10 cellular contexts compared by ENCODE assay signal in genomic region chr13:66659291-66660012, GRCh38.
A peak's percentile ranks its signal among the peaks of the same experiment; 100 is the strongest.
DNase-seq lines count a peak whose midpoint lies in the region; ATAC-seq and TF ChIP-seq lines count a peak whose summit lies in the region.
"Had no signal": no experiment of that assay in that cellular context is flagged by ENCODE, and none has a peak within 500 bp of the region (broad histone marks: within the 10 kb centered on the region; RNA-seq: fewer than 3 reads in every experiment).

No MANE protein-coding gene starts in this region.

- H3K27ac Mint-ChIP-seq in naive B cell: peak overlapping the region; percentile 17 to 92 (median 78)
- no peak overlapping the region for H3K27ac Mint-ChIP-seq in nephron progenitor cell
- H3K27ac Mint-ChIP-seq in activated T-cell treated with anti-CD3 and anti-CD28 coated beads, Interleukin-2, amount 50 U/mL, for 72 hours: no peak overlapping the region

- no peaks in the 10 kb centered on the region for H3K36me3 Mint-ChIP-seq in naive B cell
- no peaks in the 10 kb centered on the region for H3K36me3 Mint-ChIP-seq in nephron progenitor cell (ENCODE audit: low read depth)
- H3K36me3 Mint-ChIP-seq in activated T-cell treated with anti-CD3 and anti-CD28 coated beads, Interleukin-2, amount 50 U/mL, for 72 hours (ENCODE audit: insufficient read depth in 2 of 2): no peaks in the 10 kb centered on the region
- H3K36me3 Mint-ChIP-seq: brain had no signal

- peaks cover 31 to 47% (median 41%) of the 10 kb centered on the region in 3 donors for H3K4me1 Mint-ChIP-seq in naive B cell
- peaks cover 49% of the 10 kb centered on the region for H3K4me1 Mint-ChIP-seq in nephron progenitor cell
- H3K4me1 Mint-ChIP-seq in activated T-cell treated with anti-CD3 and anti-CD28 coated beads, Interleukin-2, amount 50 U/mL, for 72 hours (ENCODE audit: low read depth): no peaks in the 10 kb centered on the region

- H3K9me3 Mint-ChIP-seq in naive B cell (no peaks in the 10 kb centered on the region), nephron progenitor cell (no peaks in the 10 kb centered on the region)
- no peaks in the 10 kb centered on the region for H3K9me3 Mint-ChIP-seq in activated T-cell treated with anti-CD3 and anti-CD28 coated beads, Interleukin-2, amount 50 U/mL, for 72 hours

- peak; percentile 93 for DNase-seq in LHCN-M2 (ENCODE audit: low read depth)
- peak; percentile 17 for DNase-seq in naive B cell
- DNase-seq in nephron progenitor cell: no peak
- no peak for DNase-seq in Ammon's horn (ENCODE audit: low spot score)
- no peak for DNase-seq in COLO668 (lab: John Stamatoyannopoulos, UW; ENCODE audit: unreplicated experiment)
- DNase-seq in activated T-cell treated with anti-CD3 and anti-CD28 coated beads, Interleukin-2, amount 50 U/mL, for 72 hours: no peak
- DNase-seq: NCI-H1930 had no signal

- H3K27me3 Mint-ChIP-seq in naive B cell (no peaks in the 10 kb centered on the region), nephron progenitor cell (ENCODE audit: low read depth, poor library complexity) (no peaks in the 10 kb centered on the region)
- no peaks in the 10 kb centered on the region for H3K27me3 Mint-ChIP-seq in activated T-cell treated with anti-CD3 and anti-CD28 coated beads, Interleukin-2, amount 50 U/mL, for 72 hours (ENCODE audit: low read depth)

- H3K4me3 Mint-ChIP-seq in naive B cell: peak overlapping the region; percentile 69 to 89 (median 80)
- H3K4me3 Mint-ChIP-seq in nephron progenitor cell: no peak overlapping the region
- no peak overlapping the region for H3K4me3 Mint-ChIP-seq in activated T-cell treated with anti-CD3 and anti-CD28 coated beads, Interleukin-2, amount 50 U/mL, for 72 hours
- H3K4me3 Mint-ChIP-seq: brain had no signal

- ATAC-seq in GM19023 (IDR thresholded peaks at IDR 0.05; ENCODE audit: unreplicated experiment): peak; percentile 56
- peak; percentile 43 for ATAC-seq in HG02588 (IDR thresholded peaks at IDR 0.05; ENCODE audit: unreplicated experiment)
- peak; percentile 73 to 74 for ATAC-seq in naive B cell (ENCODE audit: low read depth in 2 of 2)
- ATAC-seq in activated T-cell treated with anti-CD3 and anti-CD28 coated beads, Interleukin-2, amount 50 U/mL, for 72 hours (replicated peaks in 1 of 2): no peak

- TF ChIP-seq CTCF in nephron progenitor cell (IDR thresholded peaks at IDR 0.05): no peak

Comparison
In these comparisons a context has a peak if more than half of its experiments do, and no peak if none do; other contexts are left out.
1. ATAC-seq: peak in GM19023 (single experiment), HG02588 (single experiment) and naive B cell (2 of 2); none in activated T-cell treated with anti-CD3 and anti-CD28 coated beads, Interleukin-2, amount 50 U/mL, for 72 hours (0 of 2).
2. DNase-seq: peak in LHCN-M2 (single experiment) and naive B cell (single experiment); none in nephron progenitor cell (single experiment), Ammon's horn (single experiment), COLO668 (single experiment) and activated T-cell treated with anti-CD3 and anti-CD28 coated beads, Interleukin-2, amount 50 U/mL, for 72 hours (0 of 2).
3. H3K27ac Mint-ChIP-seq: peak in naive B cell (6 of 6); none in nephron progenitor cell (single experiment) and activated T-cell treated with anti-CD3 and anti-CD28 coated beads, Interleukin-2, amount 50 U/mL, for 72 hours (single experiment).
4. H3K4me3 Mint-ChIP-seq: peak in naive B cell (8 of 8); none in nephron progenitor cell (single experiment) and activated T-cell treated with anti-CD3 and anti-CD28 coated beads, Interleukin-2, amount 50 U/mL, for 72 hours (0 of 2).